In the genomic region with DNA sequence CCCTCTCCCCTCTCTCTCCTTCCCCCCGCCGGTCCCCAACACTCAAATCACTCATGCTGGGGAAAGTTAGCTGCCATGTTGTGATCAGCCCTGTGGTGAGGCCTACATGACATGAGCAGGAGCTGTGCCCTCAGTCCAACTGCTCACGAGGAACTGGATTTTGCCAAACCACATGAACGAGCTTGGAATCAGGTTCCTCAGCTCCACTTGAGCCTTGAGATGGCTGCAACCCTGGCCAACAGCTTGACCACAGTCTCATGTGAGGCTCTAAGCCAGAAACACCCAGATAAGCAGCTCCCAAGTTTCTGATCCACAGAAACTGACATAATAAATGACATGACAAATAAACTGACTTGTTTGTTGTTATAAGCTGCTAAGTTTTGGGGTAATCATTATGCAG, we compare ENCODE assay signal across 28 cellular contexts. TPM values are rescaled to one million over a fixed set of nuclear protein-coding genes. Genes with fewer than 3 reads are reported as not detected.
A peak's percentile ranks its signal among the peaks of the same experiment; 100 is the strongest.
DNase-seq lines count a peak whose midpoint lies in the region; ATAC-seq and TF ChIP-seq lines count a peak whose summit lies in the region.
"Had no signal": no experiment of that assay in that cellular context is flagged by ENCODE, and none has a peak within 500 bp of the region (broad histone marks: within the 10 kb centered on the region; RNA-seq: fewer than 3 reads in every experiment).

No MANE protein-coding gene starts in this region.

- no peak overlapping the region for H4K8ac ChIP-seq in IMR-90 (ENCODE audit: low read depth in 2 of 2, low read length in 2 of 2)
- H4K8ac ChIP-seq in trophoblast cell (ENCODE audit: low read depth, low read length), result peak overlapping the region; percentile 56

- H3K4ac ChIP-seq in IMR-90 (ENCODE audit: low read depth, low read length) (no peak overlapping the region), trophoblast cell (ENCODE audit: low read depth, low read length) (no peak overlapping the region)

- peaks cover 3% of the 10 kb centered on the region for H3K36me3 Mint-ChIP-seq in activated naive CD4-positive, alpha-beta T cell treated with anti-CD3 and anti-CD28 coated beads for 36 hours (ENCODE audit: low read depth)
- H3K36me3 Mint-ChIP-seq in activated naive CD8-positive, alpha-beta T cell treated with anti-CD3 and anti-CD28 coated beads, Interleukin-2, amount 10 ng/mL, durations not matched to agents 7 days and 5 days, result peaks cover 35% of the 10 kb centered on the region

- peak overlapping the region; percentile 38 for H2AFZ ChIP-seq in IMR-90 (replicated peaks; ENCODE audit: low read length, poor library complexity)
- H2AFZ ChIP-seq in trophoblast cell (ENCODE audit: insufficient read depth, low read length, poor library complexity), result no peak overlapping the region

- H3K27ac ChIP-seq in IMR-90 (ENCODE audit: insufficient read depth, low read length) (no peak overlapping the region), trophoblast cell (ENCODE audit: low read depth, low read length) (no peak overlapping the region)
- H3K27ac ChIP-seq: ascending aorta, pancreas, SJCRH30, tibial nerve had no signal

- BruUV-seq in IMR-90 (replicated peaks; lab: Mats Ljungman, UMichigan), result no TSS peak

- H2BK12ac ChIP-seq in trophoblast cell (ENCODE audit: low read length), result peak overlapping the region; percentile 94

- H4K91ac ChIP-seq in IMR-90 (ENCODE audit: insufficient read depth, low read depth, low read length) (no peak overlapping the region), trophoblast cell (ENCODE audit: low read depth, low read length) (peak overlapping the region; percentile 59)

- no peaks in the 10 kb centered on the region for H3K27me3 Mint-ChIP-seq in activated naive CD4-positive, alpha-beta T cell treated with anti-CD3 and anti-CD28 coated beads for 36 hours (ENCODE audit: low read depth)
- H3K27me3 Mint-ChIP-seq in activated naive CD8-positive, alpha-beta T cell treated with anti-CD3 and anti-CD28 coated beads, Interleukin-2, amount 10 ng/mL, durations not matched to agents 7 days and 5 days, result no peaks in the 10 kb centered on the region
- H3K27me3 Mint-ChIP-seq: activated CD4-positive, alpha-beta memory T cell treated with anti-CD3 and anti-CD28 coated beads, Interleukin-2, amount 10 ng/mL, durations not matched to agents 7 days and 5 days had no signal

- TF ChIP-seq CTCF in IMR-90 (conservative IDR thresholded peaks at IDR 0.05; ENCODE audit: low read depth, low read length), result no peak

- H2BK120ac ChIP-seq in IMR-90 (ENCODE audit: low read depth, low read length) (no peak overlapping the region), trophoblast cell (ENCODE audit: insufficient read depth, low read length, poor library complexity) (peak overlapping the region; percentile 62)

- H3K27ac Mint-ChIP-seq in activated naive CD4-positive, alpha-beta T cell treated with anti-CD3 and anti-CD28 coated beads for 36 hours, result peak overlapping the region; percentile 43
- peak overlapping the region; percentile 28 for H3K27ac Mint-ChIP-seq in activated naive CD8-positive, alpha-beta T cell treated with anti-CD3 and anti-CD28 coated beads, Interleukin-2, amount 10 ng/mL, durations not matched to agents 7 days and 5 days
- H3K27ac Mint-ChIP-seq: activated CD4-positive, alpha-beta memory T cell treated with anti-CD3 and anti-CD28 coated beads, Interleukin-2, amount 10 ng/mL, durations not matched to agents 7 days and 5 days; nephron progenitor cell had no signal

- 94% methylated on average over 2 of the region's 4 CpGs; no CpG with 5 or more reads in 1 of the 2 experiments for WGBS in IMR-90 (ENCODE audit: extremely low coverage in 2 of 2, insufficient read length in 1 of 2), 2 experiments
- no CpG with 5 or more reads among the region's 4 CpGs for WGBS in trophoblast cell (ENCODE audit: extremely low coverage, insufficient coverage, insufficient read length)

- no peak overlapping the region for H4K12ac ChIP-seq in trophoblast cell (ENCODE audit: low read depth, low read length)

- in situ Hi-C loops in IMR-90 (cut with MboI; ENCODE audit: low sequenced_read_pairs), result no loop called here
- in situ Hi-C loops in G401 (cut with HindIII; ENCODE audit: low sequenced_read_pairs), result no loop called here

- no peak overlapping the region for H3K18ac ChIP-seq in IMR-90 (ENCODE audit: low read depth, low read length)
- peak overlapping the region; percentile 54 for H3K18ac ChIP-seq in trophoblast cell (ENCODE audit: low read length)

- H2BK15ac ChIP-seq in IMR-90 (ENCODE audit: low read depth, low read length), result 0 out of 3 replicates have a peak overlapping the region, but pooled peaks have one; percentile 32

- peaks cover 63% of the 10 kb centered on the region for H3K4me1 Mint-ChIP-seq in activated naive CD4-positive, alpha-beta T cell treated with anti-CD3 and anti-CD28 coated beads for 36 hours (ENCODE audit: low read depth)
- H3K4me1 Mint-ChIP-seq in activated naive CD8-positive, alpha-beta T cell treated with anti-CD3 and anti-CD28 coated beads, Interleukin-2, amount 10 ng/mL, durations not matched to agents 7 days and 5 days, result peaks cover 62% of the 10 kb centered on the region

- H3K9me3 ChIP-seq in IMR-90 (ENCODE audit: control insufficient read depth, insufficient read depth, low read length) (peaks cover 2% of the 10 kb centered on the region; the same call in 1 of the 2 replicates), trophoblast cell (ENCODE audit: insufficient read depth, low read depth, low read length) (peaks cover 3% of the 10 kb centered on the region)
- H3K9me3 ChIP-seq: ascending aorta, pancreas, SJCRH30 had no signal

- H3K4me3 Mint-ChIP-seq in activated naive CD4-positive, alpha-beta T cell treated with anti-CD3 and anti-CD28 coated beads for 36 hours, result no peak overlapping the region
- peak overlapping the region; percentile 87 for H3K4me3 Mint-ChIP-seq in activated naive CD8-positive, alpha-beta T cell treated with anti-CD3 and anti-CD28 coated beads, Interleukin-2, amount 10 ng/mL, durations not matched to agents 7 days and 5 days
- H3K4me3 Mint-ChIP-seq: activated CD4-positive, alpha-beta memory T cell treated with anti-CD3 and anti-CD28 coated beads, Interleukin-2, amount 10 ng/mL, durations not matched to agents 7 days and 5 days; IgD-negative memory B cell; nephron progenitor cell had no signal

- H3K9me1 ChIP-seq in IMR-90 (ENCODE audit: insufficient read depth, low read length), result no peaks in the 10 kb centered on the region

- no peak overlapping the region for H3K56ac ChIP-seq in IMR-90 (ENCODE audit: extremely low read depth, insufficient read depth, low read length)

- no peak overlapping the region for H3K14ac ChIP-seq in IMR-90 (replicated peaks; ENCODE audit: low read depth, low read length)
- H3K14ac ChIP-seq in trophoblast cell (ENCODE audit: low read length), result peak overlapping the region; percentile 58

- H3K9ac ChIP-seq in IMR-90 (ENCODE audit: low read depth, low read length) (no peak overlapping the region), trophoblast cell (ENCODE audit: low read length) (no peak overlapping the region)

- H3K4me3 ChIP-seq in IMR-90 (ENCODE audit: insufficient read depth, low read depth, low read length) (no peak overlapping the region), trophoblast cell (ENCODE audit: low read depth, low read length) (no peak overlapping the region)
- H3K4me3 ChIP-seq: ascending aorta, MG63, pancreas, SJCRH30, smooth muscle cell, tibial nerve had no signal

- H3K79me2 ChIP-seq in trophoblast cell (ENCODE audit: control insufficient read depth, insufficient read depth, low read length, poor library complexity), result no peaks in the 10 kb centered on the region

- no peak for TF ChIP-seq RAD21 in IMR-90 (IDR thresholded peaks at IDR 0.05; ENCODE audit: low read length)

- no peak for TF ChIP-seq POLR2A in IMR-90 (IDR thresholded peaks at IDR 0.05; ENCODE audit: low read depth, low read length)

- H3K36me3 ChIP-seq in IMR-90 (ENCODE audit: control insufficient read depth, insufficient read depth, low read length) (no peaks in the 10 kb centered on the region), trophoblast cell (ENCODE audit: control insufficient read depth in 1 of 2, insufficient read depth in 2 of 2, low read length in 2 of 2) (peaks cover 0 to 1% of the 10 kb centered on the region in 2 experiments)
- H3K36me3 ChIP-seq: ascending aorta, MG63, pancreas, SJCRH30, tibial nerve had no signal

- POLR2A ChIA-PET in IMR-90 (lab: Charles Lee; ENCODE audit: unreplicated experiment), result no interaction called here
- POLR2A ChIA-PET in activated naive CD8-positive, alpha-beta T cell treated with anti-CD3 and anti-CD28 coated beads, Interleukin-2, amount 10 ng/mL, durations not matched to agents 7 days and 5 days (lab: Charles Lee), result interaction anchor here (1.0 to 3.2 kb wide), 12 partner anchors 8 to 169 kb away, joined by 3 to 20 read pairs (median 8); partner anchors contain the start of gene ARL4C

- H3K23ac ChIP-seq in IMR-90 (ENCODE audit: low read depth, low read length) (no peak overlapping the region), trophoblast cell (ENCODE audit: low read length) (no peak overlapping the region)

- no peak overlapping the region for H3K4me2 ChIP-seq in IMR-90 (ENCODE audit: low read depth, low read length)
- no peak overlapping the region for H3K4me2 ChIP-seq in trophoblast cell (ENCODE audit: low read length)
- H3K4me2 ChIP-seq: smooth muscle cell had no signal

- H2BK5ac ChIP-seq in IMR-90 (ENCODE audit: low read depth, low read length, poor library complexity, severe bottlenecking) (no peak overlapping the region), trophoblast cell (ENCODE audit: low read depth, low read length, poor library complexity) (peak overlapping the region; percentile 58)

- H3K27me3 ChIP-seq in IMR-90 (ENCODE audit: control insufficient read depth, insufficient read depth, low read length), result no peaks in the 10 kb centered on the region
- no peaks in the 10 kb centered on the region for H3K27me3 ChIP-seq in trophoblast cell (ENCODE audit: insufficient read depth, low read length)
- H3K27me3 ChIP-seq: ascending aorta, MG63, pancreas, tibial nerve had no signal

- no peaks in the 10 kb centered on the region for H4K20me1 ChIP-seq in IMR-90 (ENCODE audit: insufficient read depth, low read length)

- H3K79me1 ChIP-seq in IMR-90 (ENCODE audit: low read depth in 1 of 2, low read length in 2 of 2) (no peaks in the 10 kb centered on the region), trophoblast cell (ENCODE audit: low read length) (peaks cover 9% of the 10 kb centered on the region)

- H4K5ac ChIP-seq in IMR-90 (ENCODE audit: low read depth, low read length), result no peak overlapping the region

- CTCF ChIA-PET in activated naive CD4-positive, alpha-beta T cell treated with anti-CD3 and anti-CD28 coated beads for 36 hours (lab: Charles Lee), result interaction anchor here (0.6 to 1.3 kb wide), 3 partner anchors 12 to 601 kb away, joined by 3 to 4 read pairs (median 3); no protein-coding TSS in a partner anchor
- CTCF ChIA-PET in IMR-90 (lab: Yijun Ruan, JAX), result no interaction called here

- no peak overlapping the region for H2AK9ac ChIP-seq in IMR-90 (replicated peaks; ENCODE audit: low read depth, low read length, poor library complexity)

- dilution Hi-C loops in IMR-90 (cut with HindIII; ENCODE audit: low sequenced_read_pairs, unreplicated experiment), result no loop called here

- intact Hi-C loops in activated naive CD4-positive, alpha-beta T cell treated with anti-CD3 and anti-CD28 coated beads for 36 hours (cut with micrococcal nuclease), result no loop called here
- intact Hi-C loops in IMR-90 (cut with micrococcal nuclease), result no loop called here

- peaks cover 8% of the 10 kb centered on the region for H3K9me3 Mint-ChIP-seq in activated naive CD4-positive, alpha-beta T cell treated with anti-CD3 and anti-CD28 coated beads for 36 hours
- H3K9me3 Mint-ChIP-seq in activated naive CD8-positive, alpha-beta T cell treated with anti-CD3 and anti-CD28 coated beads, Interleukin-2, amount 10 ng/mL, durations not matched to agents 7 days and 5 days, result peaks cover 7% of the 10 kb centered on the region

- H3K4me1 ChIP-seq in IMR-90 (ENCODE audit: control insufficient read depth, insufficient read depth, low read length), result no peaks in the 10 kb centered on the region
- peaks cover 15 to 20% of the 10 kb centered on the region in 2 experiments for H3K4me1 ChIP-seq in trophoblast cell (ENCODE audit: control insufficient read depth in 1 of 2, insufficient read depth in 2 of 2, low read length in 2 of 2)
- H3K4me1 ChIP-seq: ascending aorta, pancreas, SJCRH30, tibial nerve had no signal

- DNase-seq in activated naive CD4-positive, alpha-beta T cell treated with anti-CD3 and anti-CD28 coated beads for 36 hours, result no peak
- no peak for DNase-seq in activated naive CD4-positive, alpha-beta T cell (lab: John Stamatoyannopoulos, UW)
- no peak for DNase-seq in IMR-90
- DNase-seq in activated naive CD8-positive, alpha-beta T cell treated with anti-CD3 and anti-CD28 coated beads, Interleukin-2, amount 10 ng/mL, durations not matched to agents 7 days and 5 days, result no peak
- no peak for DNase-seq in trophoblast cell
- DNase-seq in G401 (ENCODE audit: low spot score), result no peak
- no peak for DNase-seq in iPS-NIHi11 (ENCODE audit: low spot score)
- DNase-seq: activated CD4-positive, alpha-beta memory T cell treated with anti-CD3 and anti-CD28 coated beads, Interleukin-2, amount 10 ng/mL, durations not matched to agents 7 days and 5 days; activated CD4-positive, CD25-positive, alpha-beta regulatory T cell; activated naive CD4-positive, alpha-beta T cell treated with Interleukin-2 at 50 U/mL for 16 hours; activated T-cell treated with anti-CD3 and anti-CD28 coated beads for 4 hours; central memory CD4-positive, alpha-beta T cell; dermis blood vessel endothelial cell; DMS153; MG63; midbrain; NCI-H345; NCI-H748 treated with DMSO at 0.1 percent for 48 hours; nephron progenitor cell; pancreas; retina; SJCRH30; stimulated activated CD4-positive, alpha-beta T cell treated with anti-CD3 and anti-CD28 coated beads, Interleukin-1b, Interleukin-23, amount 100 ng/mL, for 48 hours had no signal

- peak overlapping the region; percentile 52; the same call in 1 of the 2 replicates for H2AK5ac ChIP-seq in IMR-90 (ENCODE audit: low read depth, low read length)
- H2AK5ac ChIP-seq in trophoblast cell (ENCODE audit: low read length), result peak overlapping the region; percentile 86

- ATAC-seq in IMR-90 (ENCODE audit: low read depth), result no peak
- no peak for ATAC-seq in activated naive CD8-positive, alpha-beta T cell treated with anti-CD3 and anti-CD28 coated beads, Interleukin-2, amount 10 ng/mL, durations not matched to agents 7 days and 5 days (ENCODE audit: low read depth)
- ATAC-seq in HG03095 (IDR thresholded peaks at IDR 0.05; ENCODE audit: unreplicated experiment), result no peak
- ATAC-seq: pancreas had no signal

- H2BK20ac ChIP-seq in IMR-90 (ENCODE audit: low read depth, low read length), result no peak overlapping the region

RNA-seq across cellular contexts. Expression of gene ARL4C, which starts 38.4 kb away (rescaled TPM):
- total RNA-seq in activated naive CD4-positive, alpha-beta T cell treated with anti-CD3 and anti-CD28 coated beads for 36 hours, result 10 to 100 TPM; 24.2 to 24.9 TPM
- total RNA-seq in IMR-90 (2012; rRNA removed), result 7.7 and 12.5 TPM in 2 replicates
- polyA plus RNA-seq in IMR-90 (2012; rRNA removed), result 8.2 and 8.7 TPM in 2 replicates
- 4.8 and 7.4 TPM in 2 replicates for polyA plus RNA-seq in IMR-90 (2012; cell fraction: cytosol; rRNA removed)
- polyA plus RNA-seq in IMR-90 (2012; cell fraction: nucleus; rRNA removed; ENCODE audit: low replicate concordance), result 6.5 and 6.7 TPM in 2 replicates
- 100 to 1,000 TPM; 210 to 214 TPM for total RNA-seq in activated naive CD8-positive, alpha-beta T cell treated with anti-CD3 and anti-CD28 coated beads, Interleukin-2, amount 10 ng/mL, durations not matched to agents 7 days and 5 days
- 28.8 TPM in 2 replicates for polyA plus RNA-seq in trophoblast cell (2013)
- total RNA-seq in G401 (2014; rRNA removed; shearing (Covaris generic)), result 33.1 and 39.8 TPM in 2 replicates
